Comparison of ENCODE assay signal across 16 cellular contexts in the genomic region with DNA sequence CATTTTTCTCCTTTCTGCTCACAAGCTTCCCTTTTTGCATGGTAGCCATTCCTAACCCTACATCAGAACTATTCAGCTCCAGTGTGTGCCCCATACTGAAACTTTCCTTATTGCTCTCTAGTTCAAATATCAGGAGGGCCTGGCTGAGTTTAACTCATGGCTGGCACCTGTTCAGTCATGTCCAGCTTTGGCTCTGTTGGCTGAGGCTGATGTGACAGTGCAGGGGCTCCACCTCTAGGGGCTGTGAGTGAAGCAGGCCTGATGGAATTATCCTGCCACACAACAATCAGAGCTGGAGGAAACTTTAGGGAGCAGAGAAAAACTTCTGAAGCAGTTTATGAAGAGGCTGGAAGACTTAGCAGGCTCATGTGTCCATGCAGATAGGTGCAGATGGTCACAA. TPM values are rescaled to one million over a fixed set of nuclear protein-coding genes. Genes with fewer than 3 reads are reported as not detected.
DNase-seq lines count a peak whose midpoint lies in the region; ATAC-seq, FAIRE-seq and TF ChIP-seq lines count a peak whose summit lies in the region.
"Had no signal": no experiment of that assay in that cellular context is flagged by ENCODE, and none has a peak within 500 bp of the region (broad histone marks: within the 10 kb centered on the region; RNA-seq: fewer than 3 reads in every experiment).

No MANE protein-coding gene starts in this region.

- no peak for DNase-seq in HTR-8/SVneo (ENCODE audit: insufficient read length, low spot score)
- DNase-seq in RWPE2 (ENCODE audit: low spot score): no peak
- no peak for DNase-seq in nephron progenitor cell
- no peak for DNase-seq in activated CD4-positive, alpha-beta T cell treated with anti-CD3 and anti-CD28 coated beads, Interleukin-2, amount 10 ng/mL, durations not matched to agents 7 days and 5 days
- DNase-seq in hypothalamus (lab: John Stamatoyannopoulos, UW): no peak
- no peak for DNase-seq in natural killer cell treated with Interleukin-12 subunit alpha and Interleukin-12 subunit beta and Interleukin-15 and Interleukin-18, amount 100 ng/mL, for 72 hours (ENCODE audit: low spot score)
- DNase-seq: CD8-positive, alpha-beta memory T cell; NCI-H1417; NCI-H1930; NCI-H2171; NCI-H446 treated with DMSO at 0.1 percent for 48 hours; NCI-H748 treated with DMSO at 0.1 percent for 48 hours; SHP77 had no signal

- TF ChIP-seq CTCF in RWPE2 (IDR thresholded peaks at IDR 0.05; ENCODE audit: poor library complexity, severe bottlenecking): no peak
- TF ChIP-seq CTCF in nephron progenitor cell (IDR thresholded peaks at IDR 0.05): no peak

- peaks cover 98% of the 10 kb centered on the region for H3K36me3 Mint-ChIP-seq in dendritic cell treated with granulocyte-macrophage colony-stimulating factor and Interleukin-4, amounts not matched to agents 40 ng/mL and 50 ng/mL, for 4 days (ENCODE audit: low read depth)
- peaks cover 51% of the 10 kb centered on the region for H3K36me3 Mint-ChIP-seq in nephron progenitor cell (ENCODE audit: low read depth)
- peaks cover 43% of the 10 kb centered on the region for H3K36me3 Mint-ChIP-seq in activated CD4-positive, alpha-beta T cell treated with anti-CD3 and anti-CD28 coated beads, Interleukin-2, amount 10 ng/mL, durations not matched to agents 7 days and 5 days (ENCODE audit: low read depth)
- H3K36me3 Mint-ChIP-seq in natural killer cell treated with Interleukin-12 subunit alpha and Interleukin-12 subunit beta and Interleukin-15 and Interleukin-18, amount 100 ng/mL, for 72 hours: peaks cover 27% of the 10 kb centered on the region

- CTCF ChIA-PET in activated CD4-positive, alpha-beta T cell treated with anti-CD3 and anti-CD28 coated beads, Interleukin-2, amount 10 ng/mL, durations not matched to agents 7 days and 5 days (lab: Charles Lee): interaction anchor here (0.9 to 1.7 kb wide), 3 partner anchors 8 to 31 kb away, joined by 3 to 8 read pairs (median 4); no protein-coding TSS in a partner anchor

- H3K27ac ChIP-seq in RWPE2 (ENCODE audit: poor library complexity, severe bottlenecking): no peak overlapping the region
- H3K27ac ChIP-seq: BLaER1 had no signal

- peaks cover 94% of the 10 kb centered on the region for H3K36me3 ChIP-seq in RWPE2 (ENCODE audit: low read depth)

- no peaks in the 10 kb centered on the region for H3K27me3 Mint-ChIP-seq in dendritic cell treated with granulocyte-macrophage colony-stimulating factor and Interleukin-4, amounts not matched to agents 40 ng/mL and 50 ng/mL, for 4 days
- no peaks in the 10 kb centered on the region for H3K27me3 Mint-ChIP-seq in nephron progenitor cell (ENCODE audit: low read depth, poor library complexity)
- no peaks in the 10 kb centered on the region for H3K27me3 Mint-ChIP-seq in activated CD4-positive, alpha-beta T cell treated with anti-CD3 and anti-CD28 coated beads, Interleukin-2, amount 10 ng/mL, durations not matched to agents 7 days and 5 days
- no peaks in the 10 kb centered on the region for H3K27me3 Mint-ChIP-seq in natural killer cell treated with Interleukin-12 subunit alpha and Interleukin-12 subunit beta and Interleukin-15 and Interleukin-18, amount 100 ng/mL, for 72 hours
- H3K27me3 Mint-ChIP-seq: CD8-positive, alpha-beta memory T cell had no signal

- no peaks in the 10 kb centered on the region for H3K9me3 ChIP-seq in RWPE2 (ENCODE audit: severe bottlenecking)
- H3K9me3 ChIP-seq: BLaER1 had no signal

- POLR2A ChIA-PET in activated CD4-positive, alpha-beta T cell treated with anti-CD3 and anti-CD28 coated beads, Interleukin-2, amount 10 ng/mL, durations not matched to agents 7 days and 5 days (lab: Charles Lee): no interaction called here

- H3K4me1 Mint-ChIP-seq in dendritic cell treated with granulocyte-macrophage colony-stimulating factor and Interleukin-4, amounts not matched to agents 40 ng/mL and 50 ng/mL, for 4 days (ENCODE audit: low read depth): peaks cover 5% of the 10 kb centered on the region
- H3K4me1 Mint-ChIP-seq in nephron progenitor cell: no peaks in the 10 kb centered on the region
- no peaks in the 10 kb centered on the region for H3K4me1 Mint-ChIP-seq in activated CD4-positive, alpha-beta T cell treated with anti-CD3 and anti-CD28 coated beads, Interleukin-2, amount 10 ng/mL, durations not matched to agents 7 days and 5 days
- H3K4me1 Mint-ChIP-seq in natural killer cell treated with Interleukin-12 subunit alpha and Interleukin-12 subunit beta and Interleukin-15 and Interleukin-18, amount 100 ng/mL, for 72 hours (ENCODE audit: low read depth in 2 of 2): no peaks in the 10 kb centered on the region
- H3K4me1 Mint-ChIP-seq: CD8-positive, alpha-beta memory T cell had no signal

- no peak overlapping the region for H3K4me3 Mint-ChIP-seq in dendritic cell treated with granulocyte-macrophage colony-stimulating factor and Interleukin-4, amounts not matched to agents 40 ng/mL and 50 ng/mL, for 4 days
- no peak overlapping the region for H3K4me3 Mint-ChIP-seq in nephron progenitor cell
- H3K4me3 Mint-ChIP-seq in activated CD4-positive, alpha-beta T cell treated with anti-CD3 and anti-CD28 coated beads, Interleukin-2, amount 10 ng/mL, durations not matched to agents 7 days and 5 days: no peak overlapping the region
- no peak overlapping the region for H3K4me3 Mint-ChIP-seq in natural killer cell treated with Interleukin-12 subunit alpha and Interleukin-12 subunit beta and Interleukin-15 and Interleukin-18, amount 100 ng/mL, for 72 hours
- H3K4me3 Mint-ChIP-seq: CD8-positive, alpha-beta memory T cell had no signal

- FAIRE-seq in HTR-8/SVneo (lab: Jason Lieb, UNC): peak; percentile 63
- FAIRE-seq: H54 had no signal

- intact Hi-C loops in dendritic cell treated with granulocyte-macrophage colony-stimulating factor and Interleukin-4, amounts not matched to agents 40 ng/mL and 50 ng/mL, for 4 days (cut with micrococcal nuclease): no loop called here

- H3K9me3 Mint-ChIP-seq in dendritic cell treated with granulocyte-macrophage colony-stimulating factor and Interleukin-4, amounts not matched to agents 40 ng/mL and 50 ng/mL, for 4 days: no peaks in the 10 kb centered on the region
- no peaks in the 10 kb centered on the region for H3K9me3 Mint-ChIP-seq in nephron progenitor cell
- no peaks in the 10 kb centered on the region for H3K9me3 Mint-ChIP-seq in activated CD4-positive, alpha-beta T cell treated with anti-CD3 and anti-CD28 coated beads, Interleukin-2, amount 10 ng/mL, durations not matched to agents 7 days and 5 days
- no peaks in the 10 kb centered on the region for H3K9me3 Mint-ChIP-seq in natural killer cell treated with Interleukin-12 subunit alpha and Interleukin-12 subunit beta and Interleukin-15 and Interleukin-18, amount 100 ng/mL, for 72 hours
- H3K9me3 Mint-ChIP-seq: CD8-positive, alpha-beta memory T cell had no signal

- no peaks in the 10 kb centered on the region for H3K27me3 ChIP-seq in RWPE2 (ENCODE audit: insufficient read depth, poor library complexity, severe bottlenecking)
- H3K27me3 ChIP-seq: BLaER1 had no signal

- peak overlapping the region; percentile 19 for H3K27ac Mint-ChIP-seq in dendritic cell treated with granulocyte-macrophage colony-stimulating factor and Interleukin-4, amounts not matched to agents 40 ng/mL and 50 ng/mL, for 4 days
- H3K27ac Mint-ChIP-seq in nephron progenitor cell: peak overlapping the region; percentile 28
- no peak overlapping the region for H3K27ac Mint-ChIP-seq in activated CD4-positive, alpha-beta T cell treated with anti-CD3 and anti-CD28 coated beads, Interleukin-2, amount 10 ng/mL, durations not matched to agents 7 days and 5 days
- H3K27ac Mint-ChIP-seq in natural killer cell treated with Interleukin-12 subunit alpha and Interleukin-12 subunit beta and Interleukin-15 and Interleukin-18, amount 100 ng/mL, for 72 hours: no peak overlapping the region

- no peaks in the 10 kb centered on the region for H3K4me1 ChIP-seq in RWPE2 (ENCODE audit: insufficient read depth, poor library complexity, severe bottlenecking)
- H3K4me1 ChIP-seq: BLaER1 had no signal

- peak; percentile 61; the same call in 2 of the 3 replicates for ATAC-seq in RWPE2 (ENCODE audit: low read depth)
- ATAC-seq in natural killer cell treated with Interleukin-12 subunit alpha and Interleukin-12 subunit beta and Interleukin-15 and Interleukin-18, amount 100 ng/mL, for 72 hours: no peak

- no peak overlapping the region for H3K4me3 ChIP-seq in RWPE2 (ENCODE audit: severe bottlenecking)
- H3K4me3 ChIP-seq: BLaER1 had no signal

RNA-seq across cellular contexts. Expression of a gene that starts 8.5 kb away (rescaled TPM):
- 10 to 100 TPM; 18.9 TPM for total RNA-seq in activated CD4-positive, alpha-beta T cell treated with anti-CD3 and anti-CD28 coated beads, Interleukin-2, amount 10 ng/mL, durations not matched to agents 7 days and 5 days
- 10 to 100 TPM; 20.0 to 23.5 TPM for total RNA-seq in natural killer cell treated with Interleukin-12 subunit alpha and Interleukin-12 subunit beta and Interleukin-15 and Interleukin-18, amount 100 ng/mL, for 72 hours

RNA-seq across cellular contexts. Expression of a gene that starts 8.7 kb away (rescaled TPM):
- 1 to 10 TPM; 1.9 to 2.0 TPM for total RNA-seq in activated CD4-positive, alpha-beta T cell treated with anti-CD3 and anti-CD28 coated beads, Interleukin-2, amount 10 ng/mL, durations not matched to agents 7 days and 5 days
- 1 to 10 TPM; 2.7 to 3.8 TPM for total RNA-seq in natural killer cell treated with Interleukin-12 subunit alpha and Interleukin-12 subunit beta and Interleukin-15 and Interleukin-18, amount 100 ng/mL, for 72 hours

Comparison
In these comparisons a context has a peak if more than half of its experiments do, and no peak if none do; other contexts are left out.
1. H3K27ac Mint-ChIP-seq: peak in dendritic cell treated with granulocyte-macrophage colony-stimulating factor and Interleukin-4, amounts not matched to agents 40 ng/mL and 50 ng/mL, for 4 days (single experiment) and nephron progenitor cell (single experiment); none in activated CD4-positive, alpha-beta T cell treated with anti-CD3 and anti-CD28 coated beads, Interleukin-2, amount 10 ng/mL, durations not matched to agents 7 days and 5 days (single experiment) and natural killer cell treated with Interleukin-12 subunit alpha and Interleukin-12 subunit beta and Interleukin-15 and Interleukin-18, amount 100 ng/mL, for 72 hours (0 of 2).